ENCODE assay signal across 21 cellular contexts in genomic region chr4:149512489-149512888, GRCh38.
DNase-seq lines count a peak whose midpoint lies in the region; ATAC-seq and TF ChIP-seq lines count a peak whose summit lies in the region.
"Had no signal": no experiment of that assay in that cellular context is flagged by ENCODE, and none has a peak within 500 bp of the region (broad histone marks: within the 10 kb centered on the region; RNA-seq: fewer than 3 reads in every experiment).

No MANE protein-coding gene starts in this region.

- DNase-seq in GM23248: no peak
- peak; percentile 75 for DNase-seq in adipocyte (ENCODE audit: low read depth)
- peak; percentile 8 for DNase-seq in fibroblast of pulmonary artery (ENCODE audit: low read depth)
- no peak for DNase-seq in osteoblast (ENCODE audit: insufficient read length, low spot score, missing footprints)
- DNase-seq: ACHN; AML-193; H9; MV-4-11; NCI-H187; NCI-H2107; NCI-H510A; NCI-H748 treated with DMSO at 0.1 percent for 48 hours; NK-92 treated with Interleukin-12 subunit alpha and Interleukin-12 subunit beta, amount 100 ng/mL, for 24 hours; Peyer's patch; SHP77 had no signal

- no peaks in the 10 kb centered on the region for H3K9me3 ChIP-seq in GM23248 (ENCODE audit: low read depth)
- peaks cover 2% of the 10 kb centered on the region for H3K9me3 ChIP-seq in adipocyte (ENCODE audit: control insufficient read depth, low read length)
- no peaks in the 10 kb centered on the region for H3K9me3 ChIP-seq in skeletal muscle satellite cell (replicated peaks; ENCODE audit: low read length)
- H3K9me3 ChIP-seq in osteoblast (ENCODE audit: low read depth, low read length): no peaks in the 10 kb centered on the region
- H3K9me3 ChIP-seq: Peyer's patch had no signal

- H3K36me3 ChIP-seq in GM23248 (ENCODE audit: low read depth) (no peaks in the 10 kb centered on the region), adipocyte (ENCODE audit: control insufficient read depth, insufficient read depth, low read length, severe bottlenecking) (no peaks in the 10 kb centered on the region), skeletal muscle satellite cell (ENCODE audit: insufficient read depth, low read length) (no peaks in the 10 kb centered on the region), osteoblast (ENCODE audit: insufficient read depth, low read length) (no peaks in the 10 kb centered on the region)
- H3K36me3 ChIP-seq: Peyer's patch had no signal

- H3K9me2 ChIP-seq in GM23248 (ENCODE audit: insufficient read depth): no peaks in the 10 kb centered on the region

- H3K4me2 ChIP-seq in GM23248 (ENCODE audit: unreplicated experiment) (no peak overlapping the region), skeletal muscle satellite cell (ENCODE audit: low read length) (peak overlapping the region; percentile 24), osteoblast (ENCODE audit: insufficient read depth, low read length) (no peak overlapping the region)

- H3K27ac ChIP-seq in GM23248 (no peak overlapping the region), osteoblast (ENCODE audit: low read depth, low read length) (no peak overlapping the region)
- H3K27ac ChIP-seq: C4-2B, Peyer's patch, SK-N-MC had no signal

- H3K4me3 ChIP-seq in GM23248 (no peak overlapping the region), adipocyte (ENCODE audit: low read length) (peak overlapping the region; percentile 24), fibroblast of pulmonary artery (replicated peaks; ENCODE audit: low read depth, low read length) (no peak overlapping the region), skeletal muscle satellite cell (ENCODE audit: low read length) (no peak overlapping the region), osteoblast (ENCODE audit: insufficient read depth, low read length) (no peak overlapping the region)
- H3K4me3 ChIP-seq: K562, Peyer's patch, SK-N-MC had no signal

- H2AFZ ChIP-seq in GM23248 (0 out of 2 replicates have a peak overlapping the region, but pooled peaks have one; percentile 3), osteoblast (ENCODE audit: low read length) (no peak overlapping the region)

- in situ Hi-C loops in GM23248 (cut with MboI): no loop called here

- no peaks in the 10 kb centered on the region for H3K4me1 ChIP-seq in GM23248 (ENCODE audit: insufficient read depth)
- peaks cover 30% of the 10 kb centered on the region for H3K4me1 ChIP-seq in adipocyte (ENCODE audit: control insufficient read depth, insufficient read depth, low read length)
- peaks cover 11% of the 10 kb centered on the region for H3K4me1 ChIP-seq in skeletal muscle satellite cell (ENCODE audit: control insufficient read depth, insufficient read depth, low read length)
- H3K4me1 ChIP-seq in osteoblast (ENCODE audit: insufficient read depth, low read length): no peaks in the 10 kb centered on the region
- H3K4me1 ChIP-seq: Peyer's patch had no signal

- TF ChIP-seq CTCF in fibroblast of pulmonary artery (IDR thresholded peaks at IDR 0.05; ENCODE audit: low read length, missing control alignments) (no peak), osteoblast (IDR thresholded peaks at IDR 0.05; ENCODE audit: extremely low read depth, low read depth, low read length) (no peak)

- no peaks in the 10 kb centered on the region for H3F3A ChIP-seq in GM23248 (ENCODE audit: insufficient read depth)

- no peaks in the 10 kb centered on the region for H4K20me1 ChIP-seq in GM23248 (ENCODE audit: insufficient read depth)
- H4K20me1 ChIP-seq in osteoblast (ENCODE audit: insufficient read depth, low read length): no peaks in the 10 kb centered on the region

- no peak for ATAC-seq in HG03469 (IDR thresholded peaks at IDR 0.05; ENCODE audit: unreplicated experiment)
- ATAC-seq in GM19395 (IDR thresholded peaks at IDR 0.05; ENCODE audit: unreplicated experiment): no peak
- ATAC-seq: K562 had no signal

- no peak overlapping the region for H3K9ac ChIP-seq in GM23248
- H3K9ac ChIP-seq in adipocyte (ENCODE audit: low read length): peak overlapping the region; percentile 86
- H3K9ac ChIP-seq in skeletal muscle satellite cell (ENCODE audit: low read depth, low read length): peak overlapping the region; percentile 2

- no peaks in the 10 kb centered on the region for H3K79me2 ChIP-seq in GM23248 (ENCODE audit: insufficient read depth)
- H3K79me2 ChIP-seq in osteoblast (ENCODE audit: insufficient read depth, low read length): no peaks in the 10 kb centered on the region

- no peaks in the 10 kb centered on the region for H3K27me3 ChIP-seq in GM23248 (replicated peaks; ENCODE audit: insufficient read depth)
- no peaks in the 10 kb centered on the region for H3K27me3 ChIP-seq in adipocyte (replicated peaks; ENCODE audit: control insufficient read depth, insufficient read depth, low read length)
- no peaks in the 10 kb centered on the region for H3K27me3 ChIP-seq in skeletal muscle satellite cell (ENCODE audit: control insufficient read depth, insufficient read depth, low read length)
- H3K27me3 ChIP-seq in osteoblast (ENCODE audit: insufficient read depth, low read length): no peaks in the 10 kb centered on the region
- H3K27me3 ChIP-seq: Peyer's patch had no signal

- 24 to 28% methylated on average over 1 of the region's 1 CpG for WGBS in GM23248 (ENCODE audit: low coverage in 1 of 2, low lambda C conversion rate in 2 of 2, missing lambda C conversion rate in 2 of 2), 2 experiments

Comparison
In these comparisons a context has a peak if more than half of its experiments do, and no peak if none do; other contexts are left out.
1. DNase-seq: peak in adipocyte (single experiment) and fibroblast of pulmonary artery (single experiment); none in GM23248 (single experiment) and osteoblast (single experiment).